In the genomic region with DNA sequence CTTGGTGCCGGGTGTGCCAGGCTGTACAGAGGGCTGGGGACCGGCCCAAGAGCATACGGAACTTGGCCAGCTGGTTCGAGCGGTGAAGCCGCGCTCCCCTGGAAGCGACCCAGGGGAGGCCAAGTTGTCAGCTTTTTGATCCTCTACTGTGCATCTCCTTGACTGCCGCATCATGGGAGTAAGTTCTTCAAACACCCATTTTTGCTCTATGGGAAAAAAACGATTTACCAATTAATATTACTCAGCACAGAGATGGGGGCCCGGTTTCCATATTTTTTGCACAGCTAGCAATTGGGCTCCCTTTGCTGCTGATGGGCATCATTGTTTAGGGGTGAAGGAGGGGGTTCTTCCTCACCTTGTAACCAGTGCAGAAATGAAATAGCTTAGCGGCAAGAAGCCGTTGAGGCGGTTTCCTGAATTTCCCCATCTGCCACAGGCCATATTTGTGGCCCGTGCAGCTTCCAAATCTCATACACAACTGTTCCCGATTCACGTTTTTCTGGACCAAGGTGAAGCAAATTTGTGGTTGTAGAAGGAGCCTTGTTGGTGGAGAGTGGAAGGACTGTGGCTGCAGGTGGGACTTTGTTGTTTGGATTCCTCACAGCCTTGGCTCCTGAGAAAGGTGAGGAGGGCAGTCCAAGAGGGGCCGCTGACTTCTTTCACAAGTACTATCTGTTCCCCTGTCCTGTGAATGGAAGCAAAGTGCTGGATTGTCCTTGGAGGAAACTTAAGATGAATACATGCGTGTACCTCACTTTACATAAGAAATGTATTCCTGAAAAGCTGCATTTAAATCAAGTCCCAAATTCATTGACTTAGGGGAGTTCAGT, we compare ENCODE assay signal across 6 cellular contexts. TPM values are rescaled to one million over a fixed set of nuclear protein-coding genes. Genes with fewer than 3 reads are reported as not detected.
A peak's percentile ranks its signal among the peaks of the same experiment; 100 is the strongest.
DNase-seq lines count a peak whose midpoint lies in the region; ATAC-seq and TF ChIP-seq lines count a peak whose summit lies in the region.

No MANE protein-coding gene starts in this region.

- no peak overlapping the region for H3K14ac ChIP-seq in neuronal stem cell (ENCODE audit: low read length)

- DNase-seq in HFF-Myc (ENCODE audit: extremely low read depth, low read depth) (no peak), astrocyte of the spinal cord (ENCODE audit: low read depth, low spot score) (no peak), neuronal stem cell (ENCODE audit: low spot score) (no peak), RWPE1 (ENCODE audit: low spot score) (no peak), DMS114 treated with DMSO at 0.1 percent for 48 hours (lab: John Stamatoyannopoulos, UW; ENCODE audit: unreplicated experiment) (no peak)

- no peak overlapping the region for H2AFZ ChIP-seq in neuronal stem cell (ENCODE audit: low read length)

- peaks cover 0 to 6% of the 10 kb centered on the region in 2 donors for H3K9me3 ChIP-seq in neuronal stem cell (replicated peaks in 1 of 2; ENCODE audit: control insufficient read depth in 2 of 2, insufficient read depth in 1 of 2, low read depth in 1 of 2, low read length in 2 of 2)

- H4K91ac ChIP-seq in neuronal stem cell (ENCODE audit: low read depth, low read length, poor library complexity), result no peak overlapping the region

- H4K8ac ChIP-seq in neuronal stem cell (ENCODE audit: low read depth, low read length), result no peak overlapping the region

- no peak overlapping the region for H3K4ac ChIP-seq in neuronal stem cell (ENCODE audit: low read length)

- no peak overlapping the region for H3K18ac ChIP-seq in neuronal stem cell (ENCODE audit: low read length)

- no peak overlapping the region for H2BK15ac ChIP-seq in neuronal stem cell (ENCODE audit: low read length)

- no peak for ATAC-seq in GM18517 (IDR thresholded peaks at IDR 0.05; ENCODE audit: unreplicated experiment)

- TF ChIP-seq CTCF in HFF-Myc (IDR thresholded peaks at IDR 0.05; ENCODE audit: low read depth, low read length, missing control alignments), result no peak
- TF ChIP-seq CTCF in astrocyte of the spinal cord (IDR thresholded peaks at IDR 0.05; ENCODE audit: low read depth, low read length), result no peak
- TF ChIP-seq CTCF in RWPE1 (conservative IDR thresholded peaks at IDR 0.05; ENCODE audit: low read depth), result no peak

- no peaks in the 10 kb centered on the region for H3K36me3 ChIP-seq in neuronal stem cell (replicated peaks in 1 of 2; ENCODE audit: control insufficient read depth in 2 of 2, insufficient read depth in 2 of 2, low read length in 2 of 2)

- peak overlapping the region; percentile 5 for H3K23ac ChIP-seq in neuronal stem cell (ENCODE audit: low read depth, low read length, poor library complexity)

- H3K4me2 ChIP-seq in neuronal stem cell (ENCODE audit: insufficient read depth, low read length, poor library complexity, severe bottlenecking), result no peak overlapping the region

- in situ Hi-C loops in astrocyte of the spinal cord (cut with HindIII; ENCODE audit: low sequenced_read_pairs), result no loop called here

- no peak overlapping the region for H2BK12ac ChIP-seq in neuronal stem cell (ENCODE audit: low read length)

- H3K4me1 ChIP-seq in neuronal stem cell (ENCODE audit: control insufficient read depth in 2 of 2, insufficient read depth in 1 of 2, low read depth in 1 of 2, low read length in 2 of 2), result peaks cover 0 to 4% of the 10 kb centered on the region in 2 donors

- no peak overlapping the region for H3K27ac ChIP-seq in neuronal stem cell (replicated peaks; ENCODE audit: low read length)
- H3K27ac ChIP-seq in RWPE1, result no peak overlapping the region; the same call in 1 of the 2 replicates

- no CpG with 5 or more reads among the region's 19 CpGs for WGBS in neuronal stem cell (ENCODE audit: extremely low coverage in 2 of 2, insufficient read length in 2 of 2, insufficient replicate concordance in 1 of 2), 2 donors

- POLR2A ChIA-PET in RWPE1 (lab: Yijun Ruan, JAX; ENCODE audit: low non-redundant PET), result no interaction called here

- peak overlapping the region; percentile 55 for H3K4me3 ChIP-seq in HFF-Myc (replicated peaks; ENCODE audit: low read depth, low read length)
- peak overlapping the region; percentile 50 for H3K4me3 ChIP-seq in astrocyte of the spinal cord (ENCODE audit: low read depth, low read length)
- peak overlapping the region in 1 of 2 donors; percentile 87 for H3K4me3 ChIP-seq in neuronal stem cell (ENCODE audit: low read length in 2 of 2)

- H3K9ac ChIP-seq in neuronal stem cell (ENCODE audit: low read depth, low read length, poor library complexity), result no peak overlapping the region

- no peaks in the 10 kb centered on the region for H3K79me1 ChIP-seq in neuronal stem cell (ENCODE audit: low read depth, low read length)

- peak overlapping the region; percentile 59 for H2AK5ac ChIP-seq in neuronal stem cell (ENCODE audit: low read depth, low read length)

- H3K27me3 ChIP-seq in neuronal stem cell (ENCODE audit: control insufficient read depth in 3 of 3, insufficient read depth in 3 of 3, low read depth in 1 of 3, low read length in 3 of 3), result peaks cover 8 to 76% (median 25%) of the 10 kb centered on the region in 3 experiments

- H2BK5ac ChIP-seq in neuronal stem cell (ENCODE audit: low read length), result no peak overlapping the region

- CTCF ChIA-PET in RWPE1 (lab: Yijun Ruan, JAX), result interaction anchor here (0.5 kb wide), 1 partner anchor 1546 kb away, joined by 3 read pairs; no protein-coding TSS in a partner anchor

- no peak overlapping the region for H2BK120ac ChIP-seq in neuronal stem cell (ENCODE audit: low read depth, low read length)

RNA-seq across cellular contexts. Expression of gene FUT4, which starts 2.1 kb away (rescaled TPM):
- 1.4 TPM for polyA plus RNA-seq in neuronal stem cell (2013, experiment 1 of 2)
- 1.4 TPM for polyA plus RNA-seq in neuronal stem cell (2013, experiment 2 of 2)

RNA-seq across cellular contexts. Expression of gene PIWIL4, which starts 21.3 kb away (rescaled TPM):
- 0.15 TPM for polyA plus RNA-seq in neuronal stem cell (2013, experiment 1 of 2)
- 0.21 TPM for polyA plus RNA-seq in neuronal stem cell (2013, experiment 2 of 2)

RNA-seq across cellular contexts. Expression of gene C11orf97, which starts 33.6 kb away (rescaled TPM):
- polyA plus RNA-seq in neuronal stem cell (2013, experiment 1 of 2), result not detected
- polyA plus RNA-seq in neuronal stem cell (2013, experiment 2 of 2), result not detected

RNA-seq across cellular contexts. Expression of gene ANKRD49, which starts 52.1 kb away (rescaled TPM):
- polyA plus RNA-seq in neuronal stem cell (2013, experiment 1 of 2), result 25.1 TPM
- polyA plus RNA-seq in neuronal stem cell (2013, experiment 2 of 2), result 25.9 TPM

RNA-seq across cellular contexts. Expression of gene MRE11, which starts 52.2 kb away (rescaled TPM):
- 15.8 TPM for polyA plus RNA-seq in neuronal stem cell (2013, experiment 1 of 2)
- polyA plus RNA-seq in neuronal stem cell (2013, experiment 2 of 2), result 16.5 TPM
